Comparison of ENCODE assay signal across 7 cellular contexts in genomic region chr1:234598974-234599616, GRCh38. TPM values are rescaled to one million over a fixed set of nuclear protein-coding genes. Genes with fewer than 3 reads are reported as not detected.
DNase-seq lines count a peak whose midpoint lies in the region; FAIRE-seq and TF ChIP-seq lines count a peak whose summit lies in the region.

No MANE protein-coding gene starts in this region.

- H3K4me1 ChIP-seq in HUES64 (ENCODE audit: insufficient read depth, low read length) (peaks cover 44% of the 10 kb centered on the region), left ventricle myocardium inferior (peaks cover 58% of the 10 kb centered on the region)

- peak overlapping the region; percentile 78 for H3K9ac ChIP-seq in HUES64 (ENCODE audit: low read depth, low read length)

- intact Hi-C loops in left ventricle myocardium inferior (cut with micrococcal nuclease): no loop called here

- TF ChIP-seq CTCF in WI38 (IDR thresholded peaks at IDR 0.05; ENCODE audit: low read depth, low read length) (no peak), left ventricle myocardium inferior (IDR thresholded peaks at IDR 0.05; ENCODE audit: borderline replicate concordance) (no peak)

- FAIRE-seq in HTR-8/SVneo (lab: Jason Lieb, UNC): no peak

- H3K4me3 ChIP-seq in HUES64 (ENCODE audit: low read length): peak overlapping the region; percentile 67
- H3K4me3 ChIP-seq in WI38 (ENCODE audit: low read depth, low read length): peak overlapping the region; percentile 59
- peak overlapping the region; percentile 87 for H3K4me3 ChIP-seq in left ventricle myocardium inferior
- H3K4me3 ChIP-seq in skin epidermis: peak overlapping the region; percentile 44 to 61 (median 55)

- WGBS in HUES64: 56% methylated on average over 1 of the region's 1 CpG

- H3K9me3 ChIP-seq in HUES64 (ENCODE audit: insufficient read depth, low read depth, low read length) (no peaks in the 10 kb centered on the region), left ventricle myocardium inferior (replicated peaks) (no peaks in the 10 kb centered on the region)

- H3K36me3 ChIP-seq in HUES64 (ENCODE audit: insufficient read depth, low read length) (peaks cover 14% of the 10 kb centered on the region; the same call in 1 of the 2 replicates), left ventricle myocardium inferior (no peaks in the 10 kb centered on the region)

- H3K27me3 ChIP-seq in HUES64 (ENCODE audit: insufficient read depth, low read length): no peaks in the 10 kb centered on the region
- no peaks in the 10 kb centered on the region for H3K27me3 ChIP-seq in left ventricle myocardium inferior (ENCODE audit: low read depth)

- peak overlapping the region; percentile 88; the same call in 1 of the 2 replicates for H3K27ac ChIP-seq in HUES64 (ENCODE audit: low read depth, low read length)
- H3K27ac ChIP-seq in left ventricle myocardium inferior (replicated peaks): peak overlapping the region; percentile 100
- H3K27ac ChIP-seq in skin epidermis: peak overlapping the region in 20 of 21 experiments; percentile 90 to 100 (median 96)

- DNase-seq in left ventricle myocardium inferior: no peak
- DNase-seq in hippocampal formation (lab: John Stamatoyannopoulos, UW): no peak
- no peak for DNase-seq in GM03348 (ENCODE audit: low spot score)
- no peak for DNase-seq in HTR-8/SVneo (ENCODE audit: insufficient read length, low spot score)

RNA-seq across cellular contexts. Expression of gene IRF2BP2, which starts 10.9 kb away (rescaled TPM):
- 35.5 TPM for polyA plus RNA-seq in HUES64 (2013, experiment 1 of 2)
- polyA plus RNA-seq in HUES64 (2013, experiment 2 of 2): 43.3 TPM
- total RNA-seq in left ventricle myocardium inferior: 126 TPM
